9 cellular contexts compared by ENCODE assay signal in the genomic region with DNA sequence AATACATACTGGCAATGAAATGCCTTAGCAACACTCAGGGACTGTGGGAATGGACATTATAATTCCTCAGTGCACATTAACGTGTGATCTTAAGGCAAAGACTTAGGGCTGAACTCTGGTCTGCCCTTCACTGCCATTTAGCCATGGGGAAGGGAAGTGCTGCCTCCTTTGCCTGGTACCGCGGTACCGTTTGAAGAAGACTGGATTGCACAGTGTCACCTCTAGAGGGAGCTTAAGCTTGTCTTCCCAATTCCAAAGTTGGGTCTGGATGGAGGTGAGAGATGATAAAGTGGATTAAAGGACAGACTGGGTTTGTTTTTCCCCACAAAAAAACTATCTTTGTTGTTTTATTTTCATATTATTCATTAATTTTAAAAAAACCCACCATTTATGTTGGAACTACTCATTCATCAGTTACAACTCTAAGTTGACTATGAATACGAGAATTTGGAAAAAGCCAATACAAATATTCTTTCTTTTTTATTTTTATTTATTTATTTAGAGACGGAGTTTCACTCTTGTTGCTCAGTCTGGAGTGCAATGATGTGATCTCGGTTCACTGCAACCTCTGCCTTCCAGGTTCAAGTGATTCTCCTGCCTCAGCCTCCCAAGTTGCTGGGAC.
DNase-seq lines count a peak whose midpoint lies in the region; ATAC-seq and TF ChIP-seq lines count a peak whose summit lies in the region.
"Had no signal": no experiment of that assay in that cellular context is flagged by ENCODE, and none has a peak within 500 bp of the region (broad histone marks: within the 10 kb centered on the region; RNA-seq: fewer than 3 reads in every experiment).

No MANE protein-coding gene starts in this region.

- CTCF ChIA-PET in CD4-positive, alpha-beta T cell (lab: Charles Lee) = no interaction called here

- POLR2A ChIA-PET in CD4-positive, alpha-beta T cell (lab: Charles Lee) = no interaction called here

- H3K4me1 Mint-ChIP-seq in CD4-positive, alpha-beta T cell (ENCODE audit: low read depth) = no peaks in the 10 kb centered on the region
- H3K4me1 Mint-ChIP-seq: IgD-negative memory B cell had no signal

- DNase-seq in Caki2 (ENCODE audit: low read depth) = peak; percentile 8
- DNase-seq in HT1080 (ENCODE audit: low read depth) = peak; percentile 42
- DNase-seq in iPS DF 6.9 (ENCODE audit: low read depth, low spot score) = peak; percentile 48
- DNase-seq in CD4-positive, alpha-beta T cell = no peak
- DNase-seq in dedifferentiated amniotic fluid mesenchymal stem cell (ENCODE audit: extremely low spot score) = no peak

- WGBS in iPS DF 6.9 (ENCODE audit: insufficient coverage, insufficient read length) = no CpG with 5 or more reads among the region's 7 CpGs

- no peaks in the 10 kb centered on the region for H3K36me3 Mint-ChIP-seq in CD4-positive, alpha-beta T cell (ENCODE audit: low read depth)
- H3K36me3 Mint-ChIP-seq: IgD-negative memory B cell had no signal

- H3K4me3 ChIP-seq in iPS DF 6.9 (ENCODE audit: low read length) = no peak overlapping the region

- H3K27me3 Mint-ChIP-seq in CD4-positive, alpha-beta T cell = peaks cover 13% of the 10 kb centered on the region

- H3K27ac ChIP-seq in VCaP (no peak overlapping the region), iPS DF 6.9 (ENCODE audit: low read length) (no peak overlapping the region)
- no peak overlapping the region for H3K27ac ChIP-seq in CD4-positive, alpha-beta T cell (ENCODE audit: low read depth, low read length)

- ATAC-seq in CD4-positive, alpha-beta T cell (ENCODE audit: poor library complexity) = no peak
- ATAC-seq in GM19397 (IDR thresholded peaks at IDR 0.05; ENCODE audit: unreplicated experiment) = no peak
- no peak for ATAC-seq in GM21723 (IDR thresholded peaks at IDR 0.05; ENCODE audit: unreplicated experiment)

- H3K9me3 ChIP-seq in iPS DF 6.9 (ENCODE audit: control insufficient read depth, insufficient read depth, low read length) = no peaks in the 10 kb centered on the region
- no peaks in the 10 kb centered on the region for H3K9me3 ChIP-seq in CD4-positive, alpha-beta T cell (ENCODE audit: control insufficient read depth, low read length)

- no peaks in the 10 kb centered on the region for H3K36me3 ChIP-seq in iPS DF 6.9 (ENCODE audit: control insufficient read depth, insufficient read depth, low read length)

- no peaks in the 10 kb centered on the region for H3K4me1 ChIP-seq in iPS DF 6.9 (ENCODE audit: control insufficient read depth, insufficient read depth, low read length)

- H3K27me3 ChIP-seq in iPS DF 6.9 (ENCODE audit: control insufficient read depth, insufficient read depth, low read length) = no peaks in the 10 kb centered on the region
- peaks cover 3% of the 10 kb centered on the region for H3K27me3 ChIP-seq in CD4-positive, alpha-beta T cell (ENCODE audit: control insufficient read depth, insufficient read depth, low read length)

- in situ Hi-C loops in Caki2 (cut with HindIII; ENCODE audit: low pct_unique_long_range_greater_than_20kb, low sequenced_read_pairs) = no loop called here

- no peak overlapping the region for H3K27ac Mint-ChIP-seq in CD4-positive, alpha-beta T cell
- H3K27ac Mint-ChIP-seq: IgD-negative memory B cell had no signal

- TF ChIP-seq CTCF in VCaP (conservative IDR thresholded peaks at IDR 0.05) = peak; percentile 91
- no peak for TF ChIP-seq CTCF in CD4-positive, alpha-beta T cell (IDR thresholded peaks at IDR 0.05)

- H3K4me3 Mint-ChIP-seq in CD4-positive, alpha-beta T cell = no peak overlapping the region
- H3K4me3 Mint-ChIP-seq: IgD-negative memory B cell had no signal

- peaks cover 3% of the 10 kb centered on the region for H3K9me3 Mint-ChIP-seq in CD4-positive, alpha-beta T cell

- intact Hi-C loops in CD4-positive, alpha-beta T cell (cut with DNase I, micrococcal nuclease) = no loop called here

Comparison
In these comparisons a context has a peak if more than half of its experiments do, and no peak if none do; other contexts are left out.
1. DNase-seq: peak in Caki2 (single experiment), HT1080 (single experiment) and iPS DF 6.9 (single experiment); none in CD4-positive, alpha-beta T cell (0 of 10) and dedifferentiated amniotic fluid mesenchymal stem cell (single experiment).